ENCODE assay signal across 14 cellular contexts in the genomic region with DNA sequence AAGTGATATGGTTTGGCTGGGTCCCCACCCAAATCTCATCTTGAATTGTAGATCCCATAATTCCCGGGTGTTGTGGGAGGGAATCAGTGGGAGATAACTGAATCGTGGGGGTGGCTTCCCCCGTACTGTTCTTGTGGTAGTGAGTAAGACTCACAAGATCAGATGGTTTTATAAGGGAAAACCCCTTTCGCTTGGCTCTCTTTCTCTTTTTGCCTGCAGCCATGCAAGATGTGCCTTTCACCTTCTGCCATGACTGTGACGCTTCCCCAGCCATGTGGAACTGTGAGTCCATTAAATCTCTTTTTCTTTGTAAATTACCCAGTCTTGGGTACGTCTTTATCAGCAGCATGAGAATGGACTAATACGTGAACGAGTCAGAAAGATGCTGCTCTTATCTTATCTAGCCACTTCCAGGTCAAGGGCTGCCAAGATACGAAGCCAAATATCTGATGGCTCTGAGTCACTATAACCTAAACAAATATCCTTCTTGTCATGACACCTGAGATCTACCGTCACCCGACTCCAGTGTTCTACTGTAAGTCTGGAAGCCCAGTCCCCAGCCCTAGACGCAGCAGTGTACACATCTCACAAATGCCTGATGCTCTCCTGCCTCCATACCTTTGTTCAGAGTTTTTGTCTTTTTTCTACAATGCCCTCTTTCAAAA. TPM values are rescaled to one million over a fixed set of nuclear protein-coding genes. Genes with fewer than 3 reads are reported as not detected.
DNase-seq lines count a peak whose midpoint lies in the region; ATAC-seq and TF ChIP-seq lines count a peak whose summit lies in the region.
"Had no signal": no experiment of that assay in that cellular context is flagged by ENCODE, and none has a peak within 500 bp of the region (broad histone marks: within the 10 kb centered on the region; RNA-seq: fewer than 3 reads in every experiment).

No MANE protein-coding gene starts in this region.

- TF ChIP-seq CTCF in LNCaP clone FGC (IDR thresholded peaks at IDR 0.05; ENCODE audit: control insufficient read depth, extremely low read depth, insufficient read depth) (no peak), endothelial cell (IDR thresholded peaks at IDR 0.05; ENCODE audit: unreplicated experiment) (no peak), stomach (IDR thresholded peaks at IDR 0.05) (no peak), GM23338 (conservative IDR thresholded peaks at IDR 0.05; ENCODE audit: low read depth in 2 of 2) (no peak)

- intact Hi-C loops in stomach (cut with DNase I; ENCODE audit: low total_unique reads) = no loop called here
- intact Hi-C loops in activated CD4-positive, alpha-beta T cell treated with anti-CD3 and anti-CD28 coated beads, Interleukin-2, amount 10 ng/mL, durations not matched to agents 24 days and 14 days (cut with micrococcal nuclease) = no loop called here

- ATAC-seq in GM21360 (IDR thresholded peaks at IDR 0.05; ENCODE audit: unreplicated experiment) (peak; percentile 47), GM23338 (no peak)

- TF ChIP-seq POLR2A in stomach (IDR thresholded peaks at IDR 0.05) = no peak

- no peak overlapping the region for H2AFZ ChIP-seq in GM23338

- WGBS in stomach, 5 donors = 44 to 54% (median 51%) methylated on average over 12 of the region's 12 CpGs

- peak; percentile 30 for DNase-seq in DMS53 (lab: John Stamatoyannopoulos, UW)
- DNase-seq in LNCaP clone FGC (ENCODE audit: low read depth) = peak; percentile 77
- DNase-seq in endothelial cell (ENCODE audit: low spot score) = no peak
- no peak for DNase-seq in stomach
- DNase-seq in activated naive CD4-positive, alpha-beta T cell treated with anti-CD3 and anti-CD28 coated beads, Interleukin-2, amount 50 U/mL, for 16 hours = no peak
- no peak for DNase-seq in GM23338 (ENCODE audit: low spot score)
- no peak for DNase-seq in activated CD4-positive, alpha-beta T cell treated with anti-CD3 and anti-CD28 coated beads, Interleukin-2, amount 10 ng/mL, durations not matched to agents 24 days and 14 days
- DNase-seq: activated T-cell treated with anti-CD3 and anti-CD28 coated beads, Interleukin-2, amount 50 U/mL, for 1 hour; BE2C; NCI-H345; Right ventricle myocardium superior; thyroid gland had no signal

- H3K36me3 ChIP-seq in stomach (no peaks in the 10 kb centered on the region), GM23338 (ENCODE audit: insufficient read depth) (no peaks in the 10 kb centered on the region)
- H3K36me3 ChIP-seq: BE2C, right atrium auricular region, thyroid gland had no signal

- no peaks in the 10 kb centered on the region for H3K9me3 Mint-ChIP-seq in endothelial cell (ENCODE audit: unreplicated experiment)
- no peaks in the 10 kb centered on the region for H3K9me3 Mint-ChIP-seq in GM23338
- peaks cover 9% of the 10 kb centered on the region for H3K9me3 Mint-ChIP-seq in activated CD4-positive, alpha-beta T cell treated with anti-CD3 and anti-CD28 coated beads, Interleukin-2, amount 10 ng/mL, durations not matched to agents 24 days and 14 days

- H3K4me3 Mint-ChIP-seq in endothelial cell (ENCODE audit: unreplicated experiment) = peak overlapping the region; percentile 2
- H3K4me3 Mint-ChIP-seq in GM23338 = no peak overlapping the region
- H3K4me3 Mint-ChIP-seq in activated CD4-positive, alpha-beta T cell treated with anti-CD3 and anti-CD28 coated beads, Interleukin-2, amount 10 ng/mL, durations not matched to agents 24 days and 14 days = no peak overlapping the region

- H3K27ac Mint-ChIP-seq in endothelial cell (ENCODE audit: unreplicated experiment) (no peak overlapping the region), GM23338 (no peak overlapping the region)
- no peak overlapping the region for H3K27ac Mint-ChIP-seq in activated CD4-positive, alpha-beta T cell treated with anti-CD3 and anti-CD28 coated beads, Interleukin-2, amount 10 ng/mL, durations not matched to agents 24 days and 14 days

- H3K36me3 Mint-ChIP-seq in endothelial cell (ENCODE audit: low read depth, unreplicated experiment) (no peaks in the 10 kb centered on the region), GM23338 (ENCODE audit: low read depth) (no peaks in the 10 kb centered on the region)
- H3K36me3 Mint-ChIP-seq in activated CD4-positive, alpha-beta T cell treated with anti-CD3 and anti-CD28 coated beads, Interleukin-2, amount 10 ng/mL, durations not matched to agents 24 days and 14 days (ENCODE audit: low read depth) = no peaks in the 10 kb centered on the region

- no peak overlapping the region for H3K4me2 ChIP-seq in GM23338

- H3K79me2 ChIP-seq in GM23338 (replicated peaks; ENCODE audit: insufficient read depth) = no peaks in the 10 kb centered on the region

- H3K9me2 ChIP-seq in GM23338 (ENCODE audit: insufficient read depth) = no peaks in the 10 kb centered on the region

- no peaks in the 10 kb centered on the region for H4K20me1 ChIP-seq in GM23338 (replicated peaks; ENCODE audit: insufficient read depth)

- no peaks in the 10 kb centered on the region for H3K9me3 ChIP-seq in stomach
- H3K9me3 ChIP-seq: BE2C, right atrium auricular region, thyroid gland had no signal

- H3K27ac ChIP-seq in stomach (no peak overlapping the region), GM23338 (ENCODE audit: low read depth) (no peak overlapping the region)
- H3K27ac ChIP-seq: right atrium auricular region, thyroid gland had no signal

- no peaks in the 10 kb centered on the region for H3F3A ChIP-seq in GM23338 (replicated peaks; ENCODE audit: low read depth)

- H3K4me3 ChIP-seq in LNCaP clone FGC (ENCODE audit: low read depth, low read length) = no peak overlapping the region
- H3K4me3 ChIP-seq in stomach = no peak overlapping the region
- H3K4me3 ChIP-seq in GM23338 = no peak overlapping the region
- H3K4me3 ChIP-seq: right atrium auricular region, thyroid gland had no signal

- H3K27me3 Mint-ChIP-seq in endothelial cell (ENCODE audit: unreplicated experiment) = no peaks in the 10 kb centered on the region
- peaks cover 3% of the 10 kb centered on the region for H3K27me3 Mint-ChIP-seq in GM23338 (ENCODE audit: insufficient read depth, low read depth, poor library complexity)
- peaks cover 14% of the 10 kb centered on the region for H3K27me3 Mint-ChIP-seq in activated CD4-positive, alpha-beta T cell treated with anti-CD3 and anti-CD28 coated beads, Interleukin-2, amount 10 ng/mL, durations not matched to agents 24 days and 14 days

- no peak for TF ChIP-seq EP300 in stomach (IDR thresholded peaks at IDR 0.05)

- H3K4me1 ChIP-seq in stomach (no peaks in the 10 kb centered on the region), GM23338 (ENCODE audit: insufficient read depth) (no peaks in the 10 kb centered on the region)
- H3K4me1 ChIP-seq: BE2C, right atrium auricular region, thyroid gland had no signal

- H3K4me1 Mint-ChIP-seq in endothelial cell (ENCODE audit: unreplicated experiment) (peaks cover 16% of the 10 kb centered on the region), GM23338 (no peaks in the 10 kb centered on the region)
- H3K4me1 Mint-ChIP-seq in activated CD4-positive, alpha-beta T cell treated with anti-CD3 and anti-CD28 coated beads, Interleukin-2, amount 10 ng/mL, durations not matched to agents 24 days and 14 days = peaks cover 6% of the 10 kb centered on the region

- peaks cover 0 to 14% (median 0%) of the 10 kb centered on the region in 3 donors for H3K27me3 ChIP-seq in stomach
- H3K27me3 ChIP-seq in GM23338 (ENCODE audit: insufficient read depth) = no peaks in the 10 kb centered on the region
- H3K27me3 ChIP-seq: BE2C, right atrium auricular region, thyroid gland had no signal

TF ChIP-seq in GM23338, 12 proteins besides CTCF, POLR2A, EP300 and RAD21 (continues in another document):
- no peak for TF ChIP-seq CREB1 (CRISPR knock-in tag; IDR thresholded peaks at IDR 0.05; ENCODE audit: low read depth)
- TF ChIP-seq NANOG (IDR thresholded peaks at IDR 0.05; ENCODE audit: borderline replicate concordance) = no peak
- TF ChIP-seq, protein P1, sequence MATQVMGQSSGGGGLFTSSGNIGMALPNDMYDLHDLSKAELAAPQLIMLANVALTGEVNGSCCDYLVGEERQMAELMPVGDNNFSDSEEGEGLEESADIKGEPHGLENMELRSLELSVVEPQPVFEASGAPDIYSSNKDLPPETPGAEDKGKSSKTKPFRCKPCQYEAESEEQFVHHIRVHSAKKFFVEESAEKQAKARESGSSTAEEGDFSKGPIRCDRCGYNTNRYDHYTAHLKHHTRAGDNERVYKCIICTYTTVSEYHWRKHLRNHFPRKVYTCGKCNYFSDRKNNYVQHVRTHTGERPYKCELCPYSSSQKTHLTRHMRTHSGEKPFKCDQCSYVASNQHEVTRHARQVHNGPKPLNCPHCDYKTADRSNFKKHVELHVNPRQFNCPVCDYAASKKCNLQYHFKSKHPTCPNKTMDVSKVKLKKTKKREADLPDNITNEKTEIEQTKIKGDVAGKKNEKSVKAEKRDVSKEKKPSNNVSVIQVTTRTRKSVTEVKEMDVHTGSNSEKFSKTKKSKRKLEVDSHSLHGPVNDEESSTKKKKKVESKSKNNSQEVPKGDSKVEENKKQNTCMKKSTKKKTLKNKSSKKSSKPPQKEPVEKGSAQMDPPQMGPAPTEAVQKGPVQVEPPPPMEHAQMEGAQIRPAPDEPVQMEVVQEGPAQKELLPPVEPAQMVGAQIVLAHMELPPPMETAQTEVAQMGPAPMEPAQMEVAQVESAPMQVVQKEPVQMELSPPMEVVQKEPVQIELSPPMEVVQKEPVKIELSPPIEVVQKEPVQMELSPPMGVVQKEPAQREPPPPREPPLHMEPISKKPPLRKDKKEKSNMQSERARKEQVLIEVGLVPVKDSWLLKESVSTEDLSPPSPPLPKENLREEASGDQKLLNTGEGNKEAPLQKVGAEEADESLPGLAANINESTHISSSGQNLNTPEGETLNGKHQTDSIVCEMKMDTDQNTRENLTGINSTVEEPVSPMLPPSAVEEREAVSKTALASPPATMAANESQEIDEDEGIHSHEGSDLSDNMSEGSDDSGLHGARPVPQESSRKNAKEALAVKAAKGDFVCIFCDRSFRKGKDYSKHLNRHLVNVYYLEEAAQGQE (IDR thresholded peaks at IDR 0.05; ENCODE audit: unreplicated experiment) = no peak
- TF ChIP-seq ZNF331 (CRISPR knock-in tag; IDR thresholded peaks at IDR 0.05; ENCODE audit: low read depth) = no peak
- no peak for TF ChIP-seq JUNB (IDR thresholded peaks at IDR 0.05; ENCODE audit: unreplicated experiment)
- no peak for TF ChIP-seq EZH2phosphoT487 (IDR thresholded peaks at IDR 0.05; ENCODE audit: unreplicated experiment)
- TF ChIP-seq ZNF114 (CRISPR knock-in tag; IDR thresholded peaks at IDR 0.05) = no peak
- TF ChIP-seq EZH2 (IDR thresholded peaks at IDR 0.05; ENCODE audit: low read depth, unreplicated experiment) = no peak

RNA-seq across cellular contexts. Expression of a gene that starts 45.9 kb away (rescaled TPM):
- total RNA-seq in endothelial cell (ENCODE audit: unreplicated experiment) = 0.10 TPM
- total RNA-seq in stomach = 1 to 10 TPM in 1 of 5 donors, not detected in 4; 9.9 TPM
- polyA plus RNA-seq in stomach = under 1 TPM in 2 of 3 donors, not detected in 1; 0.15 to 0.19 TPM
- 2.4 and 3.0 TPM in 2 replicates for total RNA-seq in GM23338 (2014; rRNA removed; shearing (Covaris generic))
- polyA plus RNA-seq in GM23338 (2016; fragmentation: Nextera tagmentation; extraction: Ambion mirVana) = 1.3 and 1.6 TPM in 2 replicates
- not detected in 2 replicates for total RNA-seq in activated CD4-positive, alpha-beta T cell treated with anti-CD3 and anti-CD28 coated beads, Interleukin-2, amount 10 ng/mL, durations not matched to agents 24 days and 14 days
- total RNA-seq: right atrium auricular region, Right ventricle myocardium superior had no signal

Comparison
In these comparisons a context has a peak if more than half of its experiments do, and no peak if none do; other contexts are left out.
1. DNase-seq: peak in DMS53 (single experiment) and LNCaP clone FGC (single experiment); none in endothelial cell (single experiment), stomach (single experiment), activated naive CD4-positive, alpha-beta T cell treated with anti-CD3 and anti-CD28 coated beads, Interleukin-2, amount 50 U/mL, for 16 hours (single experiment), GM23338 (single experiment) and activated CD4-positive, alpha-beta T cell treated with anti-CD3 and anti-CD28 coated beads, Interleukin-2, amount 10 ng/mL, durations not matched to agents 24 days and 14 days (single experiment).